1 cellular context compared by ENCODE assay signal in the genomic region with DNA sequence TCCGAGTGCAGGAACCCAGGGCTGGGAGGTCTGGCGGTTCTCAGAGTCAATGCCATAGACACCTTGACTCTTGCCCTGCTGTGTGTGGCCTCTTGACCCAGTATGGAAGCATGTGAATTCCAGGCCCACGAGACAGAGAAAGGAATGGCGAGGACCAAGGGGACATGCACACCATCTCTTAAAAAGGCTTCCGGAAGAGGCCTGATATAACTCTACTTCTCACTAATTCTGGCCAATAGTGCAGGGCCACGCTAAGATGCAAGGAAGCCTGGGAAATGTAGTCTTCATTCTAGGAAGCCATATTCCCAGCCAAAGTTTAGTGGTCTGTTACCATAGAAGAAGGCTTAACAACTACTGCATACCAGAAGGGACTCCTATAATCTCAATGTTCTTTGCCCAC.
A peak's percentile ranks its signal among the peaks of the same experiment; 100 is the strongest.
TF ChIP-seq lines count a peak whose summit lies in the region.

No MANE protein-coding gene starts in this region.

TF ChIP-seq in K562, 482 proteins besides CTCF, POLR2A, EP300 and RAD21 (continued from another document):
- TF ChIP-seq, protein P1, sequence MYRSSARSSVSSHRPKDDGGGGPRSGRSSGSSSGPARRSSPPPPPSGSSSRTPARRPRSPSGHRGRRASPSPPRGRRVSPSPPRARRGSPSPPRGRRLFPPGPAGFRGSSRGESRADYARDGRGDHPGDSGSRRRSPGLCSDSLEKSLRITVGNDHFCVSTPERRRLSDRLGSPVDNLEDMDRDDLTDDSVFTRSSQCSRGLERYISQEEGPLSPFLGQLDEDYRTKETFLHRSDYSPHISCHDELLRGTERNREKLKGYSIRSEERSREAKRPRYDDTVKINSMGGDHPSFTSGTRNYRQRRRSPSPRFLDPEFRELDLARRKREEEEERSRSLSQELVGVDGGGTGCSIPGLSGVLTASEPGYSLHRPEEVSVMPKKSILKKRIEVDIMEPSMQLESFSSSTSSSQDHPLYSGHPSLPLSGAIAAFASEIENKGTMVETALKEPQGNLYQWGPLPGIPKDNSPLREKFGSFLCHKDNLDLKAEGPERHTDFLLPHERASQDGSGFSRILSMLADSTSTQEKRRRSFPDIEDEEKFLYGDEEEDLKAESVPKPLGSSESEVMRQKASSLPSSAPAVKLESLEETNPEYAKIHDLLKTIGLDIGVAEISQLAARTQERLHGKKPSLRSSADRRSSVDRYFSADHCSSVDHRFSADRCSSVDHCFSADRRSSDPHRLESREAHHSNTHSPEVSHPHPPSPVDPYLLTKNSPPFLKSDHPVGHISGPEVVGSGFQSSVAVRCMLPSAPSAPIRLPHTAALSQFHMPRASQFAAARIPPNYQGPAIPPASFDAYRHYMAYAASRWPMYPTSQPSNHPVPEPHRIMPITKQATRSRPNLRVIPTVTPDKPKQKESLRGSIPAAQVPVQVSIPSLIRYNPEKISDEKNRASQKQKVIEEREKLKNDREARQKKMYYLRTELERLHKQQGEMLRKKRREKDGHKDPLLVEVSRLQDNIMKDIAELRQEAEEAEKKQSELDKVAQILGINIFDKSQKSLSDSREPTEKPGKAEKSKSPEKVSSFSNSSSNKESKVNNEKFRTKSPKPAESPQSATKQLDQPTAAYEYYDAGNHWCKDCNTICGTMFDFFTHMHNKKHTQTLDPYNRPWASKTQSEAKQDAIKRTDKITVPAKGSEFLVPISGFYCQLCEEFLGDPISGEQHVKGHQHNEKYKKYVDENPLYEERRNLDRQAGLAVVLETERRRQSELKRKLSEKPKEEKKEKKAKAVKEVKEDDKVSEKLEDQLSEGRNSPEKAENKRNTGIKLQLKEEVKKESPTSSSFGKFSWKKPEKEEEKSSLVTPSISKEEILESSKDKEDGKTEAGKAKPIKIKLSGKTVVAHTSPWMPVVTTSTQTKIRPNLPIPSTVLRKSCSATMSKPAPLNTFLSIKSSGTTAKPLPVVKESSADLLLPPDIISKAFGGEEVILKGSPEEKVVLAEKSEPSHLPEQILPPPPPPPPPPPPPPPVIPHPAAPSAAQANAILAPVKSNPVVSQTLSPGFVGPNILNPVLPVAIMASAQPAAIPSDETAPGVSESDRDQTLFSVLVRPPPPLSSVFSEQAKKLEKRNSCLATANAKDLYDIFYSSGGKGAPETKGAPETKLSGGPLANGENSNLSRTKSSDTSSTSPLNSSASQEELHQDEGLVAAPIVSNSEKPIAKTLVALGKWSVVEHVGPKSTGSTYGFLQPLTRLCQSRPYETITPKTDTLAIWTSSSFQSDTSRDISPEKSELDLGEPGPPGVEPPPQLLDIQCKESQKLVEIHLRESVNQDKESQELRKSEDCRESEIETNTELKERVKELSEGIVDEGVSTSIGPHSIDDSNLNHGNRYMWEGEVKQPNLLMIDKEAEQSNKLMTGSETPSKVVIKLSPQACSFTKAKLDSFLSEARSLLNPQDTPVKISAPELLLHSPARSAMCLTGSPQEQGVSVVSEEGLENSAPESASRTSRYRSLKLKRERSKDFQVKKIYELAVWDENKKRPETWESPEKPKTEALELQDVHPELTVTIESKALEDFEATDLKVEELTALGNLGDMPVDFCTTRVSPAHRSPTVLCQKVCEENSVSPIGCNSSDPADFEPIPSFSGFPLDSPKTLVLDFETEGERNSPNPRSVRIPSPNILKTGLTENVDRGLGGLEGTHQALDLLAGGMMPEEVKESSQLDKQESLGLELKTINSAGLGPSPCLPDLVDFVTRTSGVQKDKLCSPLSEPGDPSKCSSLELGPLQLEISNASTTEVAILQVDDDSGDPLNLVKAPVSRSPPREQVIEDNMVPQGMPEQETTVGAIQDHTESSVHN (IDR thresholded peaks at IDR 0.05; ENCODE audit: borderline replicate concordance in 1 of 2, low read depth in 1 of 2) = no peak
- peak; percentile 20; the same call in 1 of the 2 replicates for TF ChIP-seq EHMT2 (IDR thresholded peaks at IDR 0.05)
- no peak for TF ChIP-seq RFX5 (IDR thresholded peaks at IDR 0.05; ENCODE audit: low read depth, low read length)
- TF ChIP-seq, protein P2, sequence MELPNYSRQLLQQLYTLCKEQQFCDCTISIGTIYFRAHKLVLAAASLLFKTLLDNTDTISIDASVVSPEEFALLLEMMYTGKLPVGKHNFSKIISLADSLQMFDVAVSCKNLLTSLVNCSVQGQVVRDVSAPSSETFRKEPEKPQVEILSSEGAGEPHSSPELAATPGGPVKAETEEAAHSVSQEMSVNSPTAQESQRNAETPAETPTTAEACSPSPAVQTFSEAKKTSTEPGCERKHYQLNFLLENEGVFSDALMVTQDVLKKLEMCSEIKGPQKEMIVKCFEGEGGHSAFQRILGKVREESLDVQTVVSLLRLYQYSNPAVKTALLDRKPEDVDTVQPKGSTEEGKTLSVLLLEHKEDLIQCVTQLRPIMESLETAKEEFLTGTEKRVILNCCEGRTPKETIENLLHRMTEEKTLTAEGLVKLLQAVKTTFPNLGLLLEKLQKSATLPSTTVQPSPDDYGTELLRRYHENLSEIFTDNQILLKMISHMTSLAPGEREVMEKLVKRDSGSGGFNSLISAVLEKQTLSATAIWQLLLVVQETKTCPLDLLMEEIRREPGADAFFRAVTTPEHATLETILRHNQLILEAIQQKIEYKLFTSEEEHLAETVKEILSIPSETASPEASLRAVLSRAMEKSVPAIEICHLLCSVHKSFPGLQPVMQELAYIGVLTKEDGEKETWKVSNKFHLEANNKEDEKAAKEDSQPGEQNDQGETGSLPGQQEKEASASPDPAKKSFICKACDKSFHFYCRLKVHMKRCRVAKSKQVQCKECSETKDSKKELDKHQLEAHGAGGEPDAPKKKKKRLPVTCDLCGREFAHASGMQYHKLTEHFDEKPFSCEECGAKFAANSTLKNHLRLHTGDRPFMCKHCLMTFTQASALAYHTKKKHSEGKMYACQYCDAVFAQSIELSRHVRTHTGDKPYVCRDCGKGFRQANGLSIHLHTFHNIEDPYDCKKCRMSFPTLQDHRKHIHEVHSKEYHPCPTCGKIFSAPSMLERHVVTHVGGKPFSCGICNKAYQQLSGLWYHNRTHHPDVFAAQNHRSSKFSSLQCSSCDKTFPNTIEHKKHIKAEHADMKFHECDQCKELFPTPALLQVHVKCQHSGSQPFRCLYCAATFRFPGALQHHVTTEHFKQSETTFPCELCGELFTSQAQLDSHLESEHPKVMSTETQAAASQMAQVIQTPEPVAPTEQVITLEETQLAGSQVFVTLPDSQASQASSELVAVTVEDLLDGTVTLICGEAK (IDR thresholded peaks at IDR 0.05) = peak; percentile 49; the same call in 1 of the 2 replicates
- TF ChIP-seq, protein P2 (CRISPR knock-in tag; IDR thresholded peaks at IDR 0.05) = no peak
- TF ChIP-seq, protein P3, sequence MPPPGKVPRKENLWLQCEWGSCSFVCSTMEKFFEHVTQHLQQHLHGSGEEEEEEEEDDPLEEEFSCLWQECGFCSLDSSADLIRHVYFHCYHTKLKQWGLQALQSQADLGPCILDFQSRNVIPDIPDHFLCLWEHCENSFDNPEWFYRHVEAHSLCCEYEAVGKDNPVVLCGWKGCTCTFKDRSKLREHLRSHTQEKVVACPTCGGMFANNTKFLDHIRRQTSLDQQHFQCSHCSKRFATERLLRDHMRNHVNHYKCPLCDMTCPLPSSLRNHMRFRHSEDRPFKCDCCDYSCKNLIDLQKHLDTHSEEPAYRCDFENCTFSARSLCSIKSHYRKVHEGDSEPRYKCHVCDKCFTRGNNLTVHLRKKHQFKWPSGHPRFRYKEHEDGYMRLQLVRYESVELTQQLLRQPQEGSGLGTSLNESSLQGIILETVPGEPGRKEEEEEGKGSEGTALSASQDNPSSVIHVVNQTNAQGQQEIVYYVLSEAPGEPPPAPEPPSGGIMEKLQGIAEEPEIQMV (tag; conservative IDR thresholded peaks at IDR 0.05; ENCODE audit: low read depth) = no peak
- TF ChIP-seq IRF2 (CRISPR knock-in tag; IDR thresholded peaks at IDR 0.05) = no peak
- peak in 1 of 2 experiments; percentile 69; a peak in 2 of 4 replicates for TF ChIP-seq SRF (CRISPR knock-in tag; IDR thresholded peaks at IDR 0.05)
- no peak for TF ChIP-seq NFIX (CRISPR knock-in tag; IDR thresholded peaks at IDR 0.05; ENCODE audit: low read depth)
- TF ChIP-seq GABPB2 (CRISPR knock-in tag; conservative IDR thresholded peaks at IDR 0.05) = no peak
- peak; percentile 72 for TF ChIP-seq ZNF143 (CRISPR knock-in tag; IDR thresholded peaks at IDR 0.05)
- peak; percentile 80 for TF ChIP-seq HCFC1 (IDR thresholded peaks at IDR 0.05; ENCODE audit: low read depth, low read length)
- TF ChIP-seq TEAD2 (tag; IDR thresholded peaks at IDR 0.05) = no peak
- TF ChIP-seq RBM17 (IDR thresholded peaks at IDR 0.05; ENCODE audit: borderline replicate concordance, low read depth, low read length) = no peak
- no peak for TF ChIP-seq CC2D1A (IDR thresholded peaks at IDR 0.05)
- TF ChIP-seq ZNF121 (CRISPR knock-in tag; conservative IDR thresholded peaks at IDR 0.05) = no peak
- no peak for TF ChIP-seq PHTF2 (CRISPR knock-in tag; IDR thresholded peaks at IDR 0.05)
- TF ChIP-seq ZNF551 (CRISPR knock-in tag; IDR thresholded peaks at IDR 0.05) = no peak
- peak; percentile 52; the same call in 1 of the 2 replicates for TF ChIP-seq L3MBTL2 (IDR thresholded peaks at IDR 0.05)
- TF ChIP-seq RBM22 (IDR thresholded peaks at IDR 0.05; ENCODE audit: low read depth, low read length, poor library complexity, severe bottlenecking) = no peak
- peak in 1 of 3 experiments; percentile 73 for TF ChIP-seq YY1 (IDR thresholded peaks at IDR 0.05; ENCODE audit: borderline replicate concordance in 1 of 3, control insufficient read depth in 1 of 3, extremely low read depth in 1 of 3, insufficient read depth in 3 of 3, insufficient read length in 1 of 3, insufficient replicate concordance in 2 of 3, low read depth in 1 of 3, low read length in 2 of 3)
- no peak for TF ChIP-seq FOXP1 (CRISPR knock-in tag; IDR thresholded peaks at IDR 0.05)
- TF ChIP-seq RB1 (IDR thresholded peaks at IDR 0.05; ENCODE audit: low read depth) = no peak
- TF ChIP-seq GABPA (tag; conservative IDR thresholded peaks at IDR 0.05; ENCODE audit: low read depth) = peak; percentile 46
- no peak for TF ChIP-seq KDM5B (IDR thresholded peaks at IDR 0.05; ENCODE audit: insufficient replicate concordance, low read depth, low read length)
- TF ChIP-seq KLF10 (CRISPR knock-in tag; IDR thresholded peaks at IDR 0.05) = no peak
- TF ChIP-seq ATF1 (CRISPR knock-in tag; IDR thresholded peaks at IDR 0.05) = no peak
- TF ChIP-seq ATF1 (tag; IDR thresholded peaks at IDR 0.05) = peak; percentile 47; the same call in 1 of the 2 replicates
- no peak for TF ChIP-seq CHD1 (IDR thresholded peaks at IDR 0.05; ENCODE audit: low read length)
- TF ChIP-seq KLF16 (IDR thresholded peaks at IDR 0.05) = no peak
- no peak for TF ChIP-seq SMARCB1 (IDR thresholded peaks at IDR 0.05; ENCODE audit: insufficient read length, low read depth)
- TF ChIP-seq HLTF (IDR thresholded peaks at IDR 0.05) = no peak
- no peak for TF ChIP-seq PPARD (CRISPR knock-in tag; IDR thresholded peaks at IDR 0.05)
- no peak for TF ChIP-seq HDAC6 (IDR thresholded peaks at IDR 0.05; ENCODE audit: low read depth, low read length)
- TF ChIP-seq ZNF41 (CRISPR knock-in tag; conservative IDR thresholded peaks at IDR 0.05) = no peak
- peak; percentile 39 to 50; a peak in 2 of 4 replicates for TF ChIP-seq SIX5 (IDR thresholded peaks at IDR 0.05; ENCODE audit: borderline replicate concordance in 1 of 2, insufficient read depth in 1 of 2, low read depth in 1 of 2, low read length in 2 of 2)
- no peak for TF ChIP-seq PTRF (tag; IDR thresholded peaks at IDR 0.05)
- no peak for TF ChIP-seq ZNF408 (CRISPR knock-in tag; IDR thresholded peaks at IDR 0.05; ENCODE audit: low read depth)
